ENCODE assay signal across 9 cellular contexts in the genomic region with DNA sequence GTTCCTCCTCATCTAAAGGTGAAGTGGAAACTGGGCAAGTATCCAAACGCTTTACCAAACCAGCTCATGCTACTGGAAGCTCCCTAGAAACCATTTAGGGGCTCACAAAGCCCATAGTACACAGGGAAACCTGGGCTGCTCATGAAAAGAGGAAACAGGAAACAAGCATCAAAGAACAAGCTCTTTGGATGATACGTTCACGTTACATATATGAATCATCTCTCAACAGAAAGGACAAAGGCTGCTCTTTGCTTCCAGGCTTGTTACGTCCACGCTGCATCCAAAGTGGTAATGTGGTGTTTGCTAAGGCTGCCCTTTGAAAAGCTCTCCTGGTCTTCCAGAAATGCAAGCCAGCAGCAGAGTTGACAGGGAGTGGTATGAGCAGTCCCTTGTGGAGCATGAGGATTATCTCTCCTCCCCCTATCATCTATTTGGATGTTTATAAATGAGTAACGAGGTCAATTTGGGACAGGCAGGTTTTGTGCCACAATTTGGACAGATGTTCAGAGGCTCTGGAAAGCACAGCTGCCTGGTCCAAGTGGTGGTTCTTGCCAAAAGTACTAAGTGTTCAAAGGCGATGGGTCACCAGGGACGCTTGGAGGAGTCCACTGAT.
DNase-seq lines count a peak whose midpoint lies in the region; ATAC-seq and TF ChIP-seq lines count a peak whose summit lies in the region.
"Had no signal": no experiment of that assay in that cellular context is flagged by ENCODE, and none has a peak within 500 bp of the region (broad histone marks: within the 10 kb centered on the region; RNA-seq: fewer than 3 reads in every experiment).

No MANE protein-coding gene starts in this region.

- H3K4me1 ChIP-seq in endocrine pancreas (ENCODE audit: control insufficient read depth, insufficient read depth, low read length), result peaks cover 16% of the 10 kb centered on the region
- no peaks in the 10 kb centered on the region for H3K4me1 ChIP-seq in Peyer's patch

- no peak for TF ChIP-seq CTCF in GM06990 (IDR thresholded peaks at IDR 0.05; ENCODE audit: insufficient read depth, low read length, poor library complexity, severe bottlenecking)
- no peak for TF ChIP-seq CTCF in Peyer's patch (IDR thresholded peaks at IDR 0.05)

- H3K9ac ChIP-seq in endocrine pancreas (ENCODE audit: control insufficient read depth, insufficient read depth, low read length), result no peak overlapping the region

- H3K36me3 ChIP-seq in GM06990 (ENCODE audit: control insufficient read depth, insufficient read depth, low read length) (no peaks in the 10 kb centered on the region), endocrine pancreas (ENCODE audit: control insufficient read depth, insufficient read depth, low read length) (no peaks in the 10 kb centered on the region), Peyer's patch (no peaks in the 10 kb centered on the region)

- peak; percentile 18 for DNase-seq in GM06990 (ENCODE audit: extremely low read depth, insufficient read length)
- peak; percentile 97 for DNase-seq in NCI-H1092 treated with DMSO at 0.1 percent for 48 hours (lab: John Stamatoyannopoulos, UW)
- no peak for DNase-seq in NCI-H2171 (lab: John Stamatoyannopoulos, UW)
- no peak for DNase-seq in UCSD-AML1 (lab: John Stamatoyannopoulos, UW; ENCODE audit: unreplicated experiment)
- DNase-seq in pons (ENCODE audit: low spot score), result no peak
- no peak for DNase-seq in Peyer's patch
- DNase-seq: activated T-cell treated with anti-CD3 and anti-CD28 coated beads for 4 hours had no signal

- H3K27me3 ChIP-seq in GM06990 (replicated peaks; ENCODE audit: control insufficient read depth, insufficient read depth, low read length) (no peaks in the 10 kb centered on the region), endocrine pancreas (ENCODE audit: control insufficient read depth, insufficient read depth, low read length) (no peaks in the 10 kb centered on the region), Peyer's patch (no peaks in the 10 kb centered on the region)

- ATAC-seq in GM21529 (IDR thresholded peaks at IDR 0.05; ENCODE audit: unreplicated experiment), result peak; percentile 87

- no peaks in the 10 kb centered on the region for H3K9me3 ChIP-seq in endocrine pancreas (ENCODE audit: control insufficient read depth, low read length)
- no peaks in the 10 kb centered on the region for H3K9me3 ChIP-seq in Peyer's patch

- no peak for TF ChIP-seq POLR2A in Peyer's patch (IDR thresholded peaks at IDR 0.05)

- H3K27ac ChIP-seq in Peyer's patch, result no peak overlapping the region

- no peak overlapping the region for H3K4me3 ChIP-seq in GM06990 (replicated peaks; ENCODE audit: low read depth, low read length)
- peak overlapping the region; percentile 20 for H3K4me3 ChIP-seq in endocrine pancreas (ENCODE audit: control insufficient read depth, insufficient read depth, low read length)
- no peak overlapping the region for H3K4me3 ChIP-seq in Peyer's patch

Comparison
In these comparisons a context has a peak if more than half of its experiments do, and no peak if none do; other contexts are left out.
1. DNase-seq: peak in GM06990 (single experiment) and NCI-H1092 treated with DMSO at 0.1 percent for 48 hours (single experiment); none in NCI-H2171 (single experiment), UCSD-AML1 (single experiment), pons (single experiment) and Peyer's patch (0 of 3).